27 cellular contexts compared by ENCODE assay signal in genomic region chr1:20319456-20319855, GRCh38. TPM values are rescaled to one million over a fixed set of nuclear protein-coding genes. Genes with fewer than 3 reads are reported as not detected.
"Had no signal": no experiment of that assay in that cellular context is flagged by ENCODE, and none has a peak within 500 bp of the region (broad histone marks: within the 10 kb centered on the region; RNA-seq: fewer than 3 reads in every experiment).

No MANE protein-coding gene starts in this region.

- ATAC-seq: gastrocnemius medialis, heart right ventricle, left cardiac atrium, left lung, left ventricle myocardium superior had no signal

- H3K4me3 ChIP-seq: coronary artery, dorsolateral prefrontal cortex, esophagus squamous epithelium, gastrocnemius medialis, heart right ventricle, left lung, lung had no signal

- H3K27me3 ChIP-seq: gastrocnemius medialis had no signal

- H3K4me1 ChIP-seq: esophagus squamous epithelium, gastrocnemius medialis had no signal

- H3K27ac ChIP-seq: coronary artery, dorsolateral prefrontal cortex, esophagus squamous epithelium, gastrocnemius medialis, heart right ventricle, left lung had no signal

- H3K36me3 ChIP-seq: esophagus squamous epithelium, gastrocnemius medialis, heart right ventricle, left lung had no signal

- H3K9me3 ChIP-seq: esophagus squamous epithelium, gastrocnemius medialis, heart right ventricle, left lung had no signal

- DNase-seq: dermis blood vessel endothelial cell; dorsolateral prefrontal cortex; effector CD4-positive, alpha-beta T cell; effector memory CD4-positive, alpha-beta T cell; esophagus squamous epithelium; foreskin fibroblast; foreskin melanocyte; gastrocnemius medialis; glutamatergic neuron; head of caudate nucleus; heart right ventricle; hippocampal formation; left cardiac atrium; left lung; left ventricle myocardium superior; mammary epithelial cell; midbrain had no signal

RNA-seq across cellular contexts. Expression of gene VWA5B1, which starts 28.8 kb away (rescaled TPM):
- total RNA-seq: dermis blood vessel endothelial cell, endothelial cell of umbilical vein, epithelial cell of proximal tubule, esophagus squamous epithelium, glomerular endothelial cell, kidney epithelial cell, left ventricle myocardium superior, lower leg skin, mammary epithelial cell, mononuclear cell had no signal
- polyA plus RNA-seq: endothelial cell of umbilical vein, esophagus, keratinocyte, mammary epithelial cell had no signal
